Comparison of ENCODE assay signal across 7 cellular contexts in the genomic region with DNA sequence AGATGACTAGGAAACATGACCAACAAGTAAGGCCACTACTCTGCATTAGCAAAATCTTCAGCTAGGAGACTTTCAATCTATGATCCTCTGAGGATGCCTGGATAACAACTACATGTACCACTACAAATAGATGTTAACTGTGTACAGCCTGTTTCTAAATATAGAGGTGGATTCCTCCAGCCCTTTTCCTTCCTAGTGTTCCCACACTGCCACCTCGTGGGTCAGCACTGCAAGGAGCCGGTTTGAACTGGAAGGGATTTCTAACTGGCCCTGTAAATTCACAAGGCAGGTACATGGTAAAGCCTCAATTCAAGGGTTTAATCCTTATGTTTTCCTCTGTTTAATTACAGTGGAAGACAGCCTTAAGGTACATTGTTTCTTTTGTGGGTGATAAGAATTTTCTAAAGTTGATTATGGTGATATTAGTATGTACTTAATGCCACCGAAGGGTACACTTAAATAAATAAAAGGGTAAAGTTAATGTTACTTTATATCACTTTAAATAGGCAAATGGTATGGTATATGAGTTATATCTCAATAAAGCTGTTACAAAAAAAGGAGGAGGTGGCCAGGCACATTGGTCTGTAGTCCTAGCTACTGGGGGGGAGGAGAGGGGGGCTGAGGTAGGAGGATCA. TPM values are rescaled to one million over a fixed set of nuclear protein-coding genes. Genes with fewer than 3 reads are reported as not detected.
DNase-seq lines count a peak whose midpoint lies in the region; ATAC-seq, FAIRE-seq and TF ChIP-seq lines count a peak whose summit lies in the region.

No MANE protein-coding gene starts in this region.

- DNase-seq in GM10266 (ENCODE audit: extremely low spot score), result peak; percentile 38
- DNase-seq in Karpas-422, result peak; percentile 60
- DNase-seq in OCI-M2 (lab: John Stamatoyannopoulos, UW; ENCODE audit: unreplicated experiment), result peak; percentile 8
- DNase-seq in astrocyte (ENCODE audit: low read depth), result peak; percentile 50
- peak; percentile 76 for DNase-seq in hepatic stellate cell (ENCODE audit: low spot score)
- no peak for DNase-seq in sigmoid colon

- H3K4me3 ChIP-seq in Karpas-422 (ENCODE audit: low read length) (no peak overlapping the region), astrocyte (ENCODE audit: insufficient read depth, low read depth, low read length) (no peak overlapping the region), sigmoid colon (no peak overlapping the region)

- no peak overlapping the region for H3K4me3 Mint-ChIP-seq in astrocyte (ENCODE audit: unreplicated experiment)

- FAIRE-seq in astrocyte (lab: Jason Lieb, UNC), result no peak

- WGBS in sigmoid colon, 2 donors, result 30 to 36% methylated on average over 3 of the region's 3 CpGs

- no peak for ATAC-seq in GM19467 (IDR thresholded peaks at IDR 0.05; ENCODE audit: unreplicated experiment)

- H3K9ac ChIP-seq in Karpas-422 (ENCODE audit: low read length) (no peak overlapping the region), astrocyte (ENCODE audit: low read length) (peak overlapping the region; percentile 26)

- no peaks in the 10 kb centered on the region for H3K36me3 Mint-ChIP-seq in astrocyte (ENCODE audit: low read depth, unreplicated experiment)

- H4K20me1 ChIP-seq in Karpas-422 (ENCODE audit: insufficient read depth, low read depth, low read length) (peaks cover 11% of the 10 kb centered on the region; the same call in 1 of the 2 replicates), astrocyte (ENCODE audit: insufficient read depth, low read length) (peaks cover 17% of the 10 kb centered on the region)

- H3K27me3 ChIP-seq in Karpas-422 (ENCODE audit: low read length) (no peaks in the 10 kb centered on the region), astrocyte (ENCODE audit: insufficient read depth, low read length) (no peaks in the 10 kb centered on the region), sigmoid colon (no peaks in the 10 kb centered on the region)

- H2AFZ ChIP-seq in Karpas-422 (ENCODE audit: low read length) (no peak overlapping the region), astrocyte (ENCODE audit: low read depth, low read length) (no peak overlapping the region)

- H3K4me1 ChIP-seq in Karpas-422 (ENCODE audit: low read length) (peaks cover 8% of the 10 kb centered on the region), astrocyte (ENCODE audit: insufficient read depth, low read length) (peaks cover 4% of the 10 kb centered on the region), sigmoid colon (peaks cover 0 to 6% (median 3%) of the 10 kb centered on the region in 4 donors)

- no peak for TF ChIP-seq EP300 in sigmoid colon (IDR thresholded peaks at IDR 0.05)

- H3K79me2 ChIP-seq in Karpas-422 (ENCODE audit: low read length), result peaks cover 84% of the 10 kb centered on the region
- peaks cover 7% of the 10 kb centered on the region for H3K79me2 ChIP-seq in astrocyte (ENCODE audit: insufficient read depth, low read length)

- H3K27ac Mint-ChIP-seq in astrocyte (ENCODE audit: unreplicated experiment), result peak overlapping the region; percentile 50

- H3K36me3 ChIP-seq in Karpas-422 (ENCODE audit: insufficient read depth, low read length) (no peaks in the 10 kb centered on the region), astrocyte (ENCODE audit: insufficient read depth, low read length) (no peaks in the 10 kb centered on the region), sigmoid colon (no peaks in the 10 kb centered on the region)

- H3K4me2 ChIP-seq in Karpas-422 (ENCODE audit: low read depth, low read length, poor library complexity, severe bottlenecking) (no peak overlapping the region), astrocyte (ENCODE audit: low read length) (no peak overlapping the region)

- TF ChIP-seq POLR2A in sigmoid colon (IDR thresholded peaks at IDR 0.05), result no peak

- H3K27ac ChIP-seq in Karpas-422 (ENCODE audit: low read length), result no peak overlapping the region
- no peak overlapping the region for H3K27ac ChIP-seq in astrocyte (ENCODE audit: low read depth, low read length)
- H3K27ac ChIP-seq in sigmoid colon, result peak overlapping the region in 2 of 4 donors; percentile 17 to 49

- H3K9me2 ChIP-seq in Karpas-422 (replicated peaks; ENCODE audit: insufficient read depth, low read length), result no peaks in the 10 kb centered on the region

- peaks cover 9% of the 10 kb centered on the region for H3K4me1 Mint-ChIP-seq in astrocyte (ENCODE audit: low read depth, unreplicated experiment)

- intact Hi-C loops in sigmoid colon (cut with DNase I), result loop anchor here (1.0 to 5.0 kb wide), 3 partner anchors 207 to 1340 kb away; no protein-coding TSS in a partner anchor

- no peaks in the 10 kb centered on the region for H3K9me3 Mint-ChIP-seq in astrocyte (ENCODE audit: unreplicated experiment)

- H3K27me3 Mint-ChIP-seq in astrocyte (ENCODE audit: low read depth, unreplicated experiment), result no peaks in the 10 kb centered on the region

- TF ChIP-seq CTCF in GM10266 (IDR thresholded peaks at IDR 0.05; ENCODE audit: control insufficient read depth, insufficient read depth, low read depth, missing control alignments) (peak; percentile 72), astrocyte (IDR thresholded peaks at IDR 0.05; ENCODE audit: insufficient read depth, low read depth, low read length) (peak; percentile 97), sigmoid colon (IDR thresholded peaks at IDR 0.05) (peak; percentile 37 to 80 (median 72))

- H3K9me3 ChIP-seq in Karpas-422 (ENCODE audit: low read length), result no peaks in the 10 kb centered on the region
- no peaks in the 10 kb centered on the region for H3K9me3 ChIP-seq in astrocyte (ENCODE audit: insufficient read depth, low read depth, low read length)
- H3K9me3 ChIP-seq in sigmoid colon, result no peaks in the 10 kb centered on the region

RNA-seq across cellular contexts. Expression of a gene that starts 14.4 kb away (rescaled TPM):
- 67.1 and 88.8 TPM in 2 replicates for total RNA-seq in Karpas-422 (2014; rRNA removed; shearing (Covaris generic); ENCODE audit: low replicate concordance)
- total RNA-seq in astrocyte (73.3 and 80.8 TPM in 2 replicates), sigmoid colon (10 to 100 TPM; 14.6 to 23.8 (median 17.1) TPM)
- 10 to 100 TPM in 1 of 3 donors, 1 to 10 TPM in 2; 8.7 to 22.2 (median 9.0) TPM for polyA plus RNA-seq in sigmoid colon
